9 cellular contexts compared by ENCODE assay signal in the genomic region with DNA sequence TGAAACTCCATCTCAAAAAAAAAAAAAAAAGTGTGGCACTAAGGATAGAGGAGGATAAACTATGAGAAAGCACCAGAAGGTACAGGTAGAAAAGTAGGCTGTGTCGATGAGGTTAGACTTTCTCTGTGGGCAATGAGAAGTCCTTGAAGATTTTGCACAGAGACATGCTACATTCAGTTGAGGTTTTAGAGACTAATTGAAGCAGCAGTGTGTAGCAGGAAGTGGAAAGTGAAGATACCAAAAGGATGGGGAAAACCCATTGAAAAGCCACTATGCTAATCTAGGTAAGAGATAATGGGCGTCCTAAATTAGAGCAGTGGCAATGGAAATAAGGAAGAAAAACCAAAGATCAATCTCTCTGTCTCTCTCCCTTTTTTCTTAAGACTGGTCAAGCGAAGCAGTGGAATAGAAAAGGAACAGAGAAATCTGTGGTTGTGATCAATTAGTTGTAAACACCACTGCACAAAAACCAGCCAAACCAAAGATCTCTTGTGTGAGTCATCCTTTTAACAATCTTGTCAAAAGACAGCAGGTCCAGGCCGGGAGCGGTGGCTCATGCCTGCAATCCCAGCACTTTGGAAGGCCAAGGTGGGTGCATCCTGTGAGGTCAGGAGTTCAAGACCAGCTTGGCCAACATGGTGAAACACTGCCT. TPM values are rescaled to one million over a fixed set of nuclear protein-coding genes. Genes with fewer than 3 reads are reported as not detected.
DNase-seq lines count a peak whose midpoint lies in the region; ATAC-seq, FAIRE-seq and TF ChIP-seq lines count a peak whose summit lies in the region.
"Had no signal": no experiment of that assay in that cellular context is flagged by ENCODE, and none has a peak within 500 bp of the region (broad histone marks: within the 10 kb centered on the region; RNA-seq: fewer than 3 reads in every experiment).

No MANE protein-coding gene starts in this region.

- H3K4me1 Mint-ChIP-seq in memory B cell = peaks cover 15% of the 10 kb centered on the region
- peaks cover 2% of the 10 kb centered on the region; the same call in 1 of the 3 replicates for H3K4me1 Mint-ChIP-seq in GM23338

- H3K4me3 ChIP-seq in GM23338 (no peak overlapping the region), HepG2 (replicated peaks in 1 of 3; ENCODE audit: insufficient read depth in 1 of 3, low read depth in 2 of 3, low read length in 3 of 3) (no peak overlapping the region)

- no peak overlapping the region for H3K9ac ChIP-seq in HepG2 (ENCODE audit: insufficient read depth, low read depth, low read length)

- H3K36me3 Mint-ChIP-seq in memory B cell (no peaks in the 10 kb centered on the region), GM23338 (ENCODE audit: low read depth) (no peaks in the 10 kb centered on the region)

- H3K27me3 ChIP-seq in GM23338 (ENCODE audit: insufficient read depth) (peaks cover 37% of the 10 kb centered on the region), HepG2 (ENCODE audit: control insufficient read depth in 1 of 2, insufficient read depth in 2 of 2, low read length in 2 of 2) (peaks cover 5 to 37% of the 10 kb centered on the region in 2 experiments; a peak in 4 of 5 replicates)

- WGBS in HepG2 (ENCODE audit: low lambda C conversion rate) = 21% methylated on average over 5 of the region's 5 CpGs

- no peaks in the 10 kb centered on the region for H3K9me2 ChIP-seq in GM23338 (ENCODE audit: insufficient read depth)

- TF ChIP-seq EP300 in HepG2 (IDR thresholded peaks at IDR 0.05; ENCODE audit: low read depth in 2 of 2, low read length in 2 of 2) = no peak
- no peak for TF ChIP-seq EP300 in HepG2 (CRISPR knock-in tag; IDR thresholded peaks at IDR 0.05; ENCODE audit: borderline replicate concordance)

- DNase-seq in OCI-M1 (lab: John Stamatoyannopoulos, UW) = peak; percentile 13
- no peak for DNase-seq in memory B cell (ENCODE audit: low spot score in 2 of 2)
- no peak for DNase-seq in GM23338 (ENCODE audit: low spot score)
- DNase-seq in midbrain (lab: John Stamatoyannopoulos, UW) = no peak
- no peak for DNase-seq in HepG2 (ENCODE audit: low spot score)
- DNase-seq in HUDEP-2 (lab: John Stamatoyannopoulos, UW; ENCODE audit: unreplicated experiment in 76 of 76) = no peak

- peaks cover 7% of the 10 kb centered on the region for H3K27me3 Mint-ChIP-seq in memory B cell
- peaks cover 23% of the 10 kb centered on the region for H3K27me3 Mint-ChIP-seq in GM23338 (ENCODE audit: insufficient read depth, low read depth, poor library complexity)

- no peak for TF ChIP-seq POLR2A in HepG2 (IDR thresholded peaks at IDR 0.05; ENCODE audit: insufficient read depth in 1 of 2, low read depth in 2 of 2, low read length in 2 of 2)

- no peak for TF ChIP-seq CTCF in GM23338 (conservative IDR thresholded peaks at IDR 0.05; ENCODE audit: low read depth in 2 of 2)
- no peak for TF ChIP-seq CTCF in HepG2 (CRISPR knock-in tag; IDR thresholded peaks at IDR 0.05)

- no peak for TF ChIP-seq RAD21 in HepG2 (CRISPR knock-in tag; IDR thresholded peaks at IDR 0.05)

- no peaks in the 10 kb centered on the region for H3F3A ChIP-seq in GM23338 (replicated peaks; ENCODE audit: low read depth)

- H3K9me3 Mint-ChIP-seq in memory B cell (no peaks in the 10 kb centered on the region), GM23338 (no peaks in the 10 kb centered on the region; the same call in 2 of the 3 replicates)

- intact Hi-C loops in HepG2 (cut with micrococcal nuclease; ENCODE audit: unreplicated experiment) = no loop called here

- no peak for FAIRE-seq in HepG2 (lab: Jason Lieb, UNC)
- FAIRE-seq: H1 had no signal

- no peak overlapping the region for H3K4me2 ChIP-seq in GM23338
- H3K4me2 ChIP-seq in HepG2 (ENCODE audit: low read depth, low read length) = no peak overlapping the region

- H3K36me3 ChIP-seq in GM23338 (ENCODE audit: insufficient read depth) (no peaks in the 10 kb centered on the region), HepG2 (replicated peaks in 1 of 2; ENCODE audit: control insufficient read depth in 1 of 2, insufficient read depth in 2 of 2, low read length in 2 of 2) (no peaks in the 10 kb centered on the region)

- H2AFZ ChIP-seq in GM23338 (no peak overlapping the region), HepG2 (ENCODE audit: low read length) (no peak overlapping the region)

- no TSS peak for BruUV-seq in HepG2 (replicated peaks; lab: Mats Ljungman, UMichigan)

- no peaks in the 10 kb centered on the region for H3K9me3 ChIP-seq in HepG2 (ENCODE audit: low read length)

- H3K4me3 Mint-ChIP-seq in memory B cell (no peak overlapping the region), GM23338 (no peak overlapping the region)

- H3K27ac Mint-ChIP-seq in memory B cell (no peak overlapping the region), GM23338 (no peak overlapping the region)

- in situ Hi-C loops in HepG2 (cut with HindIII; ENCODE audit: extremely low pct_ligation_motif_present, low pct_unique_long_range_greater_than_20kb) = no loop called here

- H3K4me1 ChIP-seq in GM23338 (ENCODE audit: insufficient read depth) (peaks cover 4% of the 10 kb centered on the region; the same call in 1 of the 2 replicates), HepG2 (ENCODE audit: insufficient read depth, low read length) (no peaks in the 10 kb centered on the region)

- POLR2A ChIA-PET in HepG2 (lab: Yijun Ruan, JAX) = no interaction called here

- CTCF ChIA-PET in HepG2 (lab: Yijun Ruan, JAX; ENCODE audit: low intra/inter-chr PET ratio, low total read pairs) = no interaction called here

- H3K27ac ChIP-seq in GM23338 (ENCODE audit: low read depth) (no peak overlapping the region), HepG2 (ENCODE audit: extremely low read length, insufficient read depth, low read length) (no peak overlapping the region)

- no peaks in the 10 kb centered on the region for H4K20me1 ChIP-seq in GM23338 (replicated peaks; ENCODE audit: insufficient read depth)
- no peaks in the 10 kb centered on the region for H4K20me1 ChIP-seq in HepG2 (ENCODE audit: insufficient read depth, low read length)

- ATAC-seq in GM18867 (IDR thresholded peaks at IDR 0.05; ENCODE audit: unreplicated experiment) (peak; percentile 90), HG02759 (IDR thresholded peaks at IDR 0.05; ENCODE audit: unreplicated experiment) (peak; percentile 85), memory B cell (ENCODE audit: low read depth) (peak; percentile 61), GM23338 (no peak), HepG2 (no peak)

- no peaks in the 10 kb centered on the region for H3K79me2 ChIP-seq in GM23338 (replicated peaks; ENCODE audit: insufficient read depth)
- no peaks in the 10 kb centered on the region for H3K79me2 ChIP-seq in HepG2 (ENCODE audit: insufficient read depth, low read length)

TF ChIP-seq in GM23338, 12 proteins besides CTCF, POLR2A, EP300 and RAD21 (continues in another document):
- no peak for TF ChIP-seq ZNF331 (CRISPR knock-in tag; IDR thresholded peaks at IDR 0.05; ENCODE audit: low read depth)
- no peak for TF ChIP-seq CREB1 (CRISPR knock-in tag; IDR thresholded peaks at IDR 0.05; ENCODE audit: low read depth)
- TF ChIP-seq STAT1 (IDR thresholded peaks at IDR 0.05; ENCODE audit: unreplicated experiment) = no peak
- TF ChIP-seq EZH2phosphoT487 (IDR thresholded peaks at IDR 0.05; ENCODE audit: unreplicated experiment) = no peak

TF ChIP-seq in HepG2, 621 proteins besides CTCF, POLR2A, EP300 and RAD21 (continues in another document):
- TF ChIP-seq HNF4G (IDR thresholded peaks at IDR 0.05; ENCODE audit: borderline replicate concordance, low read depth, low read length) = no peak
- TF ChIP-seq HNF4G (CRISPR knock-in tag; IDR thresholded peaks at IDR 0.05; ENCODE audit: borderline replicate concordance, low read depth) = no peak
- TF ChIP-seq ZC3H13 (CRISPR knock-in tag; IDR thresholded peaks at IDR 0.05) = no peak
- no peak for TF ChIP-seq ZNF451 (CRISPR knock-in tag; IDR thresholded peaks at IDR 0.05)
- no peak for TF ChIP-seq LCORL (IDR thresholded peaks at IDR 0.05)
- TF ChIP-seq LCORL (CRISPR knock-in tag; IDR thresholded peaks at IDR 0.05) = no peak
- TF ChIP-seq SRSF9 (IDR thresholded peaks at IDR 0.05; ENCODE audit: borderline replicate concordance, insufficient read depth, low read depth, low read length, poor library complexity, severe bottlenecking) = no peak
- TF ChIP-seq NRL (CRISPR knock-in tag; IDR thresholded peaks at IDR 0.05; ENCODE audit: borderline replicate concordance) = no peak
- no peak for TF ChIP-seq ZSCAN20 (CRISPR knock-in tag; IDR thresholded peaks at IDR 0.05; ENCODE audit: borderline replicate concordance)

RNA-seq across cellular contexts. Expression of gene SPINK2, which starts 3.5 kb away (rescaled TPM):
- 0.73 TPM in 1 of 2 replicates, not detected in the other for total RNA-seq in GM23338 (2014; rRNA removed; shearing (Covaris generic))
- polyA plus RNA-seq in GM23338 (2016; fragmentation: Nextera tagmentation; extraction: Ambion mirVana) (4.3 and 6.4 TPM in 2 replicates), HepG2 (2011; rRNA removed) (not detected in 2 replicates)
- not detected in 2 replicates for total RNA-seq in HepG2 (2016; rRNA removed; fragmentation: Illumina TruSeq; extraction: Trizol)
- total RNA-seq in HepG2 (2016; cell fraction: cytosol; rRNA removed; fragmentation: Illumina TruSeq; extraction: Trizol; ENCODE audit: low read depth) = not detected in 2 replicates
- total RNA-seq in HepG2 (2016; cell fraction: insoluble cytoplasmic fraction; rRNA removed; fragmentation: Illumina TruSeq; extraction: Trizol) = not detected in 2 replicates
- total RNA-seq in HepG2 (2016; cell fraction: membrane; rRNA removed; fragmentation: Illumina TruSeq; extraction: Trizol) = not detected in 2 replicates
- not detected in 2 replicates for total RNA-seq in HepG2 (2016; cell fraction: nucleus; rRNA removed; fragmentation: Illumina TruSeq; extraction: Trizol)
- not detected in 2 replicates for polyA plus RNA-seq in HepG2 (2011; cell fraction: cytosol; rRNA removed)
- not detected in 2 replicates for polyA plus RNA-seq in HepG2 (2011; cell fraction: nucleus; rRNA removed)
- not detected in 2 replicates for polyA plus RNA-seq in HepG2 (2012)
- not detected in 2 replicates for polyA plus RNA-seq in HepG2 (2016; cell fraction: cytosol; fragmentation: Illumina TruSeq; extraction: Trizol; ENCODE audit: low read depth)
- polyA plus RNA-seq in HepG2 (2016; cell fraction: insoluble cytoplasmic fraction; fragmentation: Illumina TruSeq; extraction: Trizol; ENCODE audit: low read depth) = not detected in 2 replicates
- polyA plus RNA-seq in HepG2 (2016; cell fraction: membrane; fragmentation: Illumina TruSeq; extraction: Trizol; ENCODE audit: low read depth) = not detected in 2 replicates
- not detected in 2 replicates for polyA plus RNA-seq in HepG2 (2016; cell fraction: nucleus; fragmentation: Illumina TruSeq; extraction: Trizol; ENCODE audit: insufficient read depth, low read depth)
- not detected in 2 replicates for polyA minus RNA-seq in HepG2 (2011; rRNA and poly(A)+ RNA removed; ENCODE audit: low replicate concordance)
- not detected in 2 replicates for polyA minus RNA-seq in HepG2 (2011; cell fraction: cytosol; rRNA and poly(A)+ RNA removed)
- not detected in 2 replicates for polyA minus RNA-seq in HepG2 (2011; cell fraction: nucleus; rRNA and poly(A)+ RNA removed)

Comparison
In these comparisons a context has a peak if more than half of its experiments do, and no peak if none do; other contexts are left out.
1. ATAC-seq: peak in GM18867 (single experiment), HG02759 (single experiment) and memory B cell (single experiment); none in GM23338 (single experiment) and HepG2 (single experiment).